ENCODE assay signal across 18 cellular contexts in genomic region chr16:84712801-84713775, GRCh38. TPM values are rescaled to one million over a fixed set of nuclear protein-coding genes. Genes with fewer than 3 reads are reported as not detected.
DNase-seq lines count a peak whose midpoint lies in the region; ATAC-seq and TF ChIP-seq lines count a peak whose summit lies in the region.
"Had no signal": no experiment of that assay in that cellular context is flagged by ENCODE, and none has a peak within 500 bp of the region (broad histone marks: within the 10 kb centered on the region; RNA-seq: fewer than 3 reads in every experiment).

No MANE protein-coding gene starts in this region.

- H3K9me3 ChIP-seq in heart left ventricle (no peaks in the 10 kb centered on the region), HUES48 (ENCODE audit: control insufficient read depth, insufficient read depth, low read length) (no peaks in the 10 kb centered on the region), transverse colon (no peaks in the 10 kb centered on the region)
- H3K9me3 ChIP-seq: esophagus muscularis mucosa, left ventricle myocardium inferior, pancreas, stomach, uterus had no signal

- H3K27ac Mint-ChIP-seq in type B pancreatic cell, result peak overlapping the region; percentile 42

- H3K4me1 ChIP-seq in heart left ventricle (peaks cover 0 to 71% (median 30%) of the 10 kb centered on the region in 12 donors), HUES48 (ENCODE audit: control insufficient read depth, insufficient read depth, low read length) (peaks cover 50% of the 10 kb centered on the region), transverse colon (peaks cover 0 to 22% (median 9%) of the 10 kb centered on the region in 4 donors)
- H3K4me1 ChIP-seq: uterus had no signal

- H3K36me3 ChIP-seq in heart left ventricle (peaks cover 0 to 9% (median 0%) of the 10 kb centered on the region in 9 donors), HUES48 (ENCODE audit: control insufficient read depth, insufficient read depth, low read length) (peaks cover 21% of the 10 kb centered on the region), transverse colon (no peaks in the 10 kb centered on the region)
- H3K36me3 ChIP-seq: left ventricle myocardium inferior, pancreas, uterus had no signal

- H3K27me3 Mint-ChIP-seq in type B pancreatic cell, result no peaks in the 10 kb centered on the region

- peak; percentile 15 for ATAC-seq in Right ventricle myocardium inferior
- no peak for ATAC-seq in heart left ventricle
- peak; percentile 67 for ATAC-seq in left lobe of liver

- WGBS in heart left ventricle, 4 donors, result 86 to 90% (median 88%) methylated on average over 13 of the region's 13 CpGs
- 93 to 95% methylated on average over 4 to 13 of the region's 13 CpGs for WGBS in transverse colon (ENCODE audit: low coverage in 1 of 2), 2 donors

- no peaks in the 10 kb centered on the region for H3K27me3 ChIP-seq in heart left ventricle
- H3K27me3 ChIP-seq in HUES48 (ENCODE audit: control insufficient read depth, insufficient read depth, low read length), result no peaks in the 10 kb centered on the region
- no peaks in the 10 kb centered on the region for H3K27me3 ChIP-seq in transverse colon
- H3K27me3 ChIP-seq: esophagus muscularis mucosa, pancreas, stomach, uterus had no signal

- H3K36me3 Mint-ChIP-seq in type B pancreatic cell, result peaks cover 19% of the 10 kb centered on the region

- DNase-seq in Right ventricle myocardium inferior (ENCODE audit: missing footprints) (no peak), heart left ventricle (no peak), left lobe of liver (ENCODE audit: low spot score) (no peak), type B pancreatic cell (ENCODE audit: extremely low spot score, unreplicated experiment) (no peak), transverse colon (no peak), SW480 (ENCODE audit: low spot score) (no peak), NCI-H187 (lab: John Stamatoyannopoulos, UW) (no peak)
- DNase-seq: glutamatergic neuron; HCEC 1CT; left ventricle myocardium inferior; NCI-H1417; NCI-H69; pancreas; stimulated activated CD4-positive, alpha-beta T cell treated with anti-CD3 and anti-CD28 coated beads, Interleukin-1b, Interleukin-23, amount 100 ng/mL, for 48 hours; stomach; uterus had no signal

- H3K27ac ChIP-seq in heart left ventricle (no peak overlapping the region), HUES48 (ENCODE audit: low read depth, low read length) (peak overlapping the region; percentile 23), transverse colon (no peak overlapping the region)
- H3K27ac ChIP-seq: esophagus muscularis mucosa, left ventricle myocardium inferior, pancreas, uterus had no signal

- no peak for TF ChIP-seq EP300 in transverse colon (IDR thresholded peaks at IDR 0.05; ENCODE audit: low read depth)

- H3K4me1 Mint-ChIP-seq in type B pancreatic cell (ENCODE audit: unreplicated experiment), result peaks cover 66% of the 10 kb centered on the region

- TF ChIP-seq POLR2A in heart left ventricle (IDR thresholded peaks at IDR 0.05), result no peak
- no peak for TF ChIP-seq POLR2A in transverse colon (IDR thresholded peaks at IDR 0.05)

- no peaks in the 10 kb centered on the region for H3K9me3 Mint-ChIP-seq in type B pancreatic cell

- intact Hi-C loops in Right ventricle myocardium inferior (cut with DNase I), result no loop called here
- intact Hi-C loops in heart left ventricle (cut with DNase I), result no loop called here
- intact Hi-C loops in transverse colon (cut with DNase I; ENCODE audit: low total_unique reads), result no loop called here

- H3K4me3 ChIP-seq in heart left ventricle (no peak overlapping the region), HUES48 (ENCODE audit: low read depth, low read length) (no peak overlapping the region), transverse colon (no peak overlapping the region)
- H3K4me3 ChIP-seq: esophagus muscularis mucosa, left ventricle myocardium inferior, pancreas, stomach, uterus had no signal

- in situ Hi-C loops in transverse colon (cut with MboI; ENCODE audit: low pct_ligation_motif_present in 1 of 4, low pct_unique_long_range_greater_than_20kb in 1 of 4, low sequenced_read_pairs in 3 of 4), result loop anchor here in 2 of 4 donors (10.0 to 25.0 kb wide), 2 partner anchors 198 to 201 kb away; partner anchors contain the start of gene MEAK7 (in 1 of the 2)

- H3K9ac ChIP-seq in HUES48 (ENCODE audit: low read depth, low read length), result no peak overlapping the region

- no peak overlapping the region for H3K4me3 Mint-ChIP-seq in type B pancreatic cell

- TF ChIP-seq CTCF in heart left ventricle (IDR thresholded peaks at IDR 0.05) (no peak), type B pancreatic cell (conservative IDR thresholded peaks at IDR 0.05) (no peak), transverse colon (IDR thresholded peaks at IDR 0.05) (no peak)

RNA-seq across cellular contexts. Expression of gene USP10, which starts 13.3 kb away (rescaled TPM):
- total RNA-seq in Right ventricle myocardium inferior (76.5 TPM), heart left ventricle (10 to 100 TPM; 57.3 to 73.5 (median 62.9) TPM), left lobe of liver (33.8 TPM), type B pancreatic cell (ENCODE audit: low replicate concordance) (97.7 and 110 TPM in 2 replicates), transverse colon (10 to 100 TPM; 23.6 to 56.8 (median 45.4) TPM)
- polyA plus RNA-seq in heart left ventricle, result 10 to 100 TPM; 17.8 to 46.8 TPM

Comparison
In these comparisons a context has a peak if more than half of its experiments do, and no peak if none do; other contexts are left out.
1. ATAC-seq: peak in Right ventricle myocardium inferior (single experiment) and left lobe of liver (single experiment); none in heart left ventricle (0 of 4).